In genomic region chr3:186224211-186224610, GRCh38 we compare ENCODE assay signal across 27 cellular contexts.
"Had no signal": no experiment of that assay in that cellular context is flagged by ENCODE, and none has a peak within 500 bp of the region (broad histone marks: within the 10 kb centered on the region; RNA-seq: fewer than 3 reads in every experiment).

No MANE protein-coding gene starts in this region.

- H3K36me3 ChIP-seq: pancreas, prostate gland, right lobe of liver, sigmoid colon, stomach, thoracic aorta, thyroid gland, tibial nerve, upper lobe of right lung, vagina had no signal

- DNase-seq: naive thymus-derived CD8-positive, alpha-beta T cell; nephron progenitor cell; nucleus accumbens; pancreas; right cardiac atrium; right lobe of liver; sigmoid colon; small intestine; stimulated activated CD4-positive, alpha-beta T cell treated with anti-CD3 and anti-CD28 coated beads, Interleukin-15, amount 100 ng/mL, for 24 hours; stimulated activated CD4-positive, alpha-beta T cell treated with anti-CD3 and anti-CD28 coated beads, Interleukin-2, amount 100 ng/mL, for 24 hours; stimulated activated CD4-positive, alpha-beta T cell treated with anti-CD3 and anti-CD28 coated beads, Interleukin-2, amount 100 ng/mL, for 48 hours; stimulated activated CD4-positive, alpha-beta T cell treated with anti-CD3 and anti-CD28 coated beads, Interleukin-4, amount 100 ng/mL, for 24 hours; stimulated activated naive B cell treated with anti-CD40 and anti-IgM and Interleukin-4, amounts not matched to agents 10 μg/mL and 1 μg/mL and 100 μg/mL, for 72 hours; stimulated activated naive CD4-positive, alpha-beta T cell treated with Interleukin-2 at 50 U/mL for 16 hours; stomach; thyroid gland; upper lobe of right lung had no signal

- H3K27ac Mint-ChIP-seq: naive thymus-derived CD8-positive, alpha-beta T cell; natural killer cell treated with Interleukin-12 subunit alpha and Interleukin-12 subunit beta and Interleukin-15 and Interleukin-18, amount 100 ng/mL, for 72 hours; nephron progenitor cell; stimulated activated effector memory CD8-positive, alpha-beta T cell treated with anti-CD3 and anti-CD28 coated beads, Interleukin-12 subunit alpha, Interleukin-12 subunit beta, amount 100 ng/mL, for 72 hours; stimulated activated naive B cell treated with anti-CD40 and anti-IgM and Interleukin-4, amounts not matched to agents 10 μg/mL and 1 μg/mL and 100 μg/mL, for 72 hours; stimulated activated naive CD8-positive, alpha-beta T cell treated with anti-CD3 and anti-CD28 coated beads, Interleukin-15, Interleukin-2, amounts not matched to agents 100 ng/mL and 50 ng/mL, for 24 hours; type B pancreatic cell had no signal

- H3K4me1 Mint-ChIP-seq: naive thymus-derived CD8-positive, alpha-beta T cell; stimulated activated effector memory CD8-positive, alpha-beta T cell treated with anti-CD3 and anti-CD28 coated beads, Interleukin-12 subunit alpha, Interleukin-12 subunit beta, amount 100 ng/mL, for 72 hours had no signal

- ATAC-seq: naive thymus-derived CD8-positive, alpha-beta T cell; natural killer cell treated with Interleukin-12 subunit alpha and Interleukin-12 subunit beta and Interleukin-15 and Interleukin-18, amount 100 ng/mL, for 72 hours; pancreas; right cardiac atrium; right lobe of liver; stimulated activated effector memory CD8-positive, alpha-beta T cell treated with anti-CD3 and anti-CD28 coated beads, Interleukin-12 subunit alpha, Interleukin-12 subunit beta, amount 100 ng/mL, for 72 hours; stimulated activated naive B cell treated with anti-CD40 and anti-IgM and Interleukin-4, amounts not matched to agents 10 μg/mL and 1 μg/mL and 100 μg/mL, for 72 hours; upper lobe of right lung had no signal

- H3K4me1 ChIP-seq: pancreas, prostate gland, right lobe of liver, sigmoid colon, thyroid gland, vagina had no signal

- H3K27me3 ChIP-seq: neutrophil, pancreas, right lobe of liver, sigmoid colon, stomach, thyroid gland, tibial nerve, upper lobe of right lung, vagina had no signal

- H3K9me3 Mint-ChIP-seq: naive thymus-derived CD8-positive, alpha-beta T cell; natural killer cell treated with Interleukin-12 subunit alpha and Interleukin-12 subunit beta and Interleukin-15 and Interleukin-18, amount 100 ng/mL, for 72 hours; nephron progenitor cell; neural crest cell; stimulated activated effector memory CD8-positive, alpha-beta T cell treated with anti-CD3 and anti-CD28 coated beads, Interleukin-12 subunit alpha, Interleukin-12 subunit beta, amount 100 ng/mL, for 72 hours; stimulated activated naive B cell treated with anti-CD40 and anti-IgM and Interleukin-4, amounts not matched to agents 10 μg/mL and 1 μg/mL and 100 μg/mL, for 72 hours; stimulated activated naive CD8-positive, alpha-beta T cell treated with anti-CD3 and anti-CD28 coated beads, Interleukin-15, Interleukin-2, amounts not matched to agents 100 ng/mL and 50 ng/mL, for 24 hours; type B pancreatic cell had no signal

- H3K9me3 ChIP-seq: neutrophil, pancreas, prostate gland, right lobe of liver, sigmoid colon, stomach, thoracic aorta, thyroid gland, tibial nerve, upper lobe of right lung, vagina had no signal

- H3K27ac ChIP-seq: neutrophil, pancreas, prostate gland, right lobe of liver, sigmoid colon, stomach, thoracic aorta, thyroid gland, tibial nerve, upper lobe of right lung, vagina had no signal

- H3K4me3 Mint-ChIP-seq: naive thymus-derived CD8-positive, alpha-beta T cell; natural killer cell treated with Interleukin-12 subunit alpha and Interleukin-12 subunit beta and Interleukin-15 and Interleukin-18, amount 100 ng/mL, for 72 hours; nephron progenitor cell; neural crest cell; stimulated activated effector memory CD8-positive, alpha-beta T cell treated with anti-CD3 and anti-CD28 coated beads, Interleukin-12 subunit alpha, Interleukin-12 subunit beta, amount 100 ng/mL, for 72 hours; stimulated activated naive B cell treated with anti-CD40 and anti-IgM and Interleukin-4, amounts not matched to agents 10 μg/mL and 1 μg/mL and 100 μg/mL, for 72 hours; stimulated activated naive CD8-positive, alpha-beta T cell treated with anti-CD3 and anti-CD28 coated beads, Interleukin-15, Interleukin-2, amounts not matched to agents 100 ng/mL and 50 ng/mL, for 24 hours; type B pancreatic cell had no signal

- H3K4me3 ChIP-seq: pancreas, prostate gland, right lobe of liver, sigmoid colon, stomach, thoracic aorta, thyroid gland, tibial nerve, upper lobe of right lung, vagina had no signal

- H3K36me3 Mint-ChIP-seq: naive thymus-derived CD8-positive, alpha-beta T cell; natural killer cell treated with Interleukin-12 subunit alpha and Interleukin-12 subunit beta and Interleukin-15 and Interleukin-18, amount 100 ng/mL, for 72 hours; stimulated activated effector memory CD8-positive, alpha-beta T cell treated with anti-CD3 and anti-CD28 coated beads, Interleukin-12 subunit alpha, Interleukin-12 subunit beta, amount 100 ng/mL, for 72 hours; stimulated activated naive B cell treated with anti-CD40 and anti-IgM and Interleukin-4, amounts not matched to agents 10 μg/mL and 1 μg/mL and 100 μg/mL, for 72 hours; type B pancreatic cell had no signal
